Comparison of ENCODE assay signal across 13 cellular contexts in genomic region chr17:76104896-76105231, GRCh38. TPM values are rescaled to one million over a fixed set of nuclear protein-coding genes. Genes with fewer than 3 reads are reported as not detected.
DNase-seq lines count a peak whose midpoint lies in the region; ATAC-seq, FAIRE-seq and TF ChIP-seq lines count a peak whose summit lies in the region.
"Had no signal": no experiment of that assay in that cellular context is flagged by ENCODE, and none has a peak within 500 bp of the region (broad histone marks: within the 10 kb centered on the region; RNA-seq: fewer than 3 reads in every experiment).

No MANE protein-coding gene starts in this region.

- H3K4me1 Mint-ChIP-seq in activated CD8-positive, alpha-beta memory T cell treated with anti-CD3 and anti-CD28 coated beads, Interleukin-2, amount 10 ng/mL, durations not matched to agents 7 days and 5 days, result peaks cover 16% of the 10 kb centered on the region
- peaks cover 19% of the 10 kb centered on the region for H3K4me1 Mint-ChIP-seq in activated naive CD8-positive, alpha-beta T cell treated with anti-CD3 and anti-CD28 coated beads, Interleukin-2, amount 50 U/mL, for 24 hours

- TF ChIP-seq CTCF in parathyroid adenoma (IDR thresholded peaks at IDR 0.05), result no peak

- no peaks in the 10 kb centered on the region for H3K27me3 ChIP-seq in parathyroid adenoma (ENCODE audit: control insufficient read depth, insufficient read depth, low read length)
- H3K27me3 ChIP-seq: SJCRH30 had no signal

- no peak for ATAC-seq in activated CD8-positive, alpha-beta memory T cell treated with anti-CD3 and anti-CD28 coated beads, Interleukin-2, amount 10 ng/mL, durations not matched to agents 7 days and 5 days
- ATAC-seq in activated naive CD8-positive, alpha-beta T cell treated with anti-CD3 and anti-CD28 coated beads, Interleukin-2, amount 50 U/mL, for 24 hours, result no peak

- no peak for DNase-seq in activated CD8-positive, alpha-beta memory T cell treated with anti-CD3 and anti-CD28 coated beads, Interleukin-2, amount 10 ng/mL, durations not matched to agents 7 days and 5 days
- no peak for DNase-seq in activated CD8-positive, alpha-beta memory T cell treated with anti-CD3 and anti-CD28 coated beads for 24 hours
- peak; percentile 10 for DNase-seq in LoVo (ENCODE audit: low spot score)
- DNase-seq in activated naive CD8-positive, alpha-beta T cell treated with anti-CD3 and anti-CD28 coated beads, Interleukin-2, amount 50 U/mL, for 24 hours, result no peak
- no peak for DNase-seq in GM12891 (ENCODE audit: insufficient read length, low spot score)
- DNase-seq in islet precursor cell, result no peak
- no peak for DNase-seq in SKM-1 treated with dmso at 0.1 percent for 144 hours (lab: John Stamatoyannopoulos, UW; ENCODE audit: unreplicated experiment)
- DNase-seq: SJCRH30, small intestine, substantia nigra had no signal

- H3K4me3 ChIP-seq in parathyroid adenoma (ENCODE audit: low read depth, low read length), result no peak overlapping the region

- peak overlapping the region; percentile 98 for H3K4me3 Mint-ChIP-seq in activated CD8-positive, alpha-beta memory T cell treated with anti-CD3 and anti-CD28 coated beads, Interleukin-2, amount 10 ng/mL, durations not matched to agents 7 days and 5 days
- H3K4me3 Mint-ChIP-seq in activated naive CD8-positive, alpha-beta T cell treated with anti-CD3 and anti-CD28 coated beads, Interleukin-2, amount 50 U/mL, for 24 hours, result peak overlapping the region; percentile 96

- H3K27ac Mint-ChIP-seq in activated CD8-positive, alpha-beta memory T cell treated with anti-CD3 and anti-CD28 coated beads, Interleukin-2, amount 10 ng/mL, durations not matched to agents 7 days and 5 days, result peak overlapping the region; percentile 59
- peak overlapping the region; percentile 95 for H3K27ac Mint-ChIP-seq in activated naive CD8-positive, alpha-beta T cell treated with anti-CD3 and anti-CD28 coated beads, Interleukin-2, amount 50 U/mL, for 24 hours

- CTCF ChIA-PET in activated CD8-positive, alpha-beta memory T cell treated with anti-CD3 and anti-CD28 coated beads, Interleukin-2, amount 10 ng/mL, durations not matched to agents 7 days and 5 days (lab: Charles Lee), result interaction anchor here (1.0 to 4.0 kb wide), 8 partner anchors 11 to 160 kb away, joined by 3 to 13 read pairs (median 5); partner anchors contain the start of gene ZACN

- H3K9me3 ChIP-seq in parathyroid adenoma (ENCODE audit: control insufficient read depth, low read length), result no peaks in the 10 kb centered on the region
- H3K9me3 ChIP-seq: lower lobe of right lung, SJCRH30 had no signal

- H3K27ac ChIP-seq in parathyroid adenoma, result no peak overlapping the region

- H3K4me2 ChIP-seq in parathyroid adenoma (ENCODE audit: low read length), result no peak overlapping the region

- H3K4me1 ChIP-seq in parathyroid adenoma, result no peaks in the 10 kb centered on the region

- H3K36me3 Mint-ChIP-seq in activated CD8-positive, alpha-beta memory T cell treated with anti-CD3 and anti-CD28 coated beads, Interleukin-2, amount 10 ng/mL, durations not matched to agents 7 days and 5 days, result peaks cover 16% of the 10 kb centered on the region
- peaks cover 7% of the 10 kb centered on the region for H3K36me3 Mint-ChIP-seq in activated naive CD8-positive, alpha-beta T cell treated with anti-CD3 and anti-CD28 coated beads, Interleukin-2, amount 50 U/mL, for 24 hours (ENCODE audit: low read depth)

- no peaks in the 10 kb centered on the region for H3K27me3 Mint-ChIP-seq in activated CD8-positive, alpha-beta memory T cell treated with anti-CD3 and anti-CD28 coated beads, Interleukin-2, amount 10 ng/mL, durations not matched to agents 7 days and 5 days
- no peaks in the 10 kb centered on the region for H3K27me3 Mint-ChIP-seq in activated naive CD8-positive, alpha-beta T cell treated with anti-CD3 and anti-CD28 coated beads, Interleukin-2, amount 50 U/mL, for 24 hours

- H3K9me3 Mint-ChIP-seq in activated CD8-positive, alpha-beta memory T cell treated with anti-CD3 and anti-CD28 coated beads, Interleukin-2, amount 10 ng/mL, durations not matched to agents 7 days and 5 days (ENCODE audit: low read depth), result no peaks in the 10 kb centered on the region
- no peaks in the 10 kb centered on the region for H3K9me3 Mint-ChIP-seq in activated naive CD8-positive, alpha-beta T cell treated with anti-CD3 and anti-CD28 coated beads, Interleukin-2, amount 50 U/mL, for 24 hours

- H3K36me3 ChIP-seq in parathyroid adenoma (ENCODE audit: control insufficient read depth, insufficient read depth, low read length), result no peaks in the 10 kb centered on the region

- TF ChIP-seq POLR2A in GM12891 (IDR thresholded peaks at IDR 0.05; ENCODE audit: low read depth, low read length), result no peak

- peaks cover 9% of the 10 kb centered on the region for H3K79me2 ChIP-seq in parathyroid adenoma

- H2AFZ ChIP-seq in parathyroid adenoma, result peak overlapping the region; percentile 39

- H3K9ac ChIP-seq in parathyroid adenoma, result no peak overlapping the region

- no peak for FAIRE-seq in GM12891 (lab: Jason Lieb, UNC)
- FAIRE-seq: small intestine had no signal

TF ChIP-seq in GM12891, 5 proteins besides CTCF, POLR2A, EP300 and RAD21:
- TF ChIP-seq POLR2AphosphoS5 (IDR thresholded peaks at IDR 0.05; ENCODE audit: low read depth, low read length) (no peak), POU2F2 (IDR thresholded peaks at IDR 0.05; ENCODE audit: low read depth, low read length) (no peak), PAX5 (IDR thresholded peaks at IDR 0.05; ENCODE audit: insufficient read depth, low read length, severe bottlenecking) (no peak), TAF1 (IDR thresholded peaks at IDR 0.05; ENCODE audit: low read depth, low read length) (no peak), SPI1 (IDR thresholded peaks at IDR 0.05; ENCODE audit: low read depth, low read length) (no peak)
TF ChIP-seq in GM12891: peak in this region for 0.

RNA-seq across cellular contexts. Expression of gene EXOC7, which starts 1.3 kb away (rescaled TPM):
- total RNA-seq in activated CD8-positive, alpha-beta memory T cell treated with anti-CD3 and anti-CD28 coated beads, Interleukin-2, amount 10 ng/mL, durations not matched to agents 7 days and 5 days, result 100 to 1,000 TPM; 132 to 137 TPM
- polyA plus RNA-seq in GM12891 (2012; ENCODE audit: low read depth, missing spikeins), result 29.6 TPM

RNA-seq across cellular contexts. Expression of gene ZACN, which starts 25.9 kb away (rescaled TPM):
- under 1 TPM; 0.26 to 0.87 TPM for total RNA-seq in activated CD8-positive, alpha-beta memory T cell treated with anti-CD3 and anti-CD28 coated beads, Interleukin-2, amount 10 ng/mL, durations not matched to agents 7 days and 5 days
- 10.4 TPM for polyA plus RNA-seq in GM12891 (2012; ENCODE audit: low read depth, missing spikeins)
- total RNA-seq: lower lobe of right lung, omental fat pad had no signal

RNA-seq across cellular contexts. Expression of gene GALR2, which starts 30.3 kb away (rescaled TPM):
- total RNA-seq in activated CD8-positive, alpha-beta memory T cell treated with anti-CD3 and anti-CD28 coated beads, Interleukin-2, amount 10 ng/mL, durations not matched to agents 7 days and 5 days, result under 1 TPM; 0.29 to 0.47 TPM
- polyA plus RNA-seq in GM12891 (2012; ENCODE audit: low read depth, missing spikeins), result 0.09 TPM
- total RNA-seq: lower lobe of right lung had no signal

RNA-seq across cellular contexts. Expression of gene SRP68, which starts 32.5 kb away (rescaled TPM):
- total RNA-seq in activated CD8-positive, alpha-beta memory T cell treated with anti-CD3 and anti-CD28 coated beads, Interleukin-2, amount 10 ng/mL, durations not matched to agents 7 days and 5 days, result 100 to 1,000 TPM in 1 of 2 experiments, 10 to 100 TPM in 1; 92.0 to 116 TPM
- 42.5 TPM for polyA plus RNA-seq in GM12891 (2012; ENCODE audit: low read depth, missing spikeins)

RNA-seq across cellular contexts. Expression of gene FOXJ1, which starts 36.2 kb away (rescaled TPM):
- total RNA-seq in activated CD8-positive, alpha-beta memory T cell treated with anti-CD3 and anti-CD28 coated beads, Interleukin-2, amount 10 ng/mL, durations not matched to agents 7 days and 5 days, result under 1 TPM in 1 of 2 experiments, not detected in 1; 0.55 TPM
- 0.09 TPM for polyA plus RNA-seq in GM12891 (2012; ENCODE audit: low read depth, missing spikeins)
